ENCODE assay signal across 13 cellular contexts in genomic region chr6:113649276-113649675, GRCh38.
DNase-seq lines count a peak whose midpoint lies in the region; ATAC-seq and TF ChIP-seq lines count a peak whose summit lies in the region.
"Had no signal": no experiment of that assay in that cellular context is flagged by ENCODE, and none has a peak within 500 bp of the region (broad histone marks: within the 10 kb centered on the region; RNA-seq: fewer than 3 reads in every experiment).

No MANE protein-coding gene starts in this region.

- peak in 1 of 2 experiments; percentile 61 for DNase-seq in HL-60 (ENCODE audit: low read depth in 1 of 2, low spot score in 1 of 2)
- DNase-seq in astrocyte of the cerebellum (ENCODE audit: low read depth) = peak; percentile 26
- peak; percentile 63 for DNase-seq in iris pigment epithelial cell (ENCODE audit: low read depth)
- no peak for DNase-seq in thoracic aorta (ENCODE audit: low spot score)
- DNase-seq in cerebellum (ENCODE audit: low spot score) = no peak
- DNase-seq in activated CD4-positive, alpha-beta memory T cell treated with anti-CD3 and anti-CD28 coated beads for 36 hours = no peak
- DNase-seq: activated CD4-positive, alpha-beta memory T cell treated with anti-CD3 and anti-CD28 coated beads, Interleukin-2, amount 10 ng/mL, durations not matched to agents 7 days and 5 days; activated naive CD8-positive, alpha-beta T cell treated with anti-CD3 and anti-CD28 coated beads, Interleukin-2, amount 50 U/mL, for 24 hours; DMS153; MM.1S; NCI-H774 had no signal

- no peaks in the 10 kb centered on the region for H3K9me3 Mint-ChIP-seq in activated CD4-positive, alpha-beta memory T cell treated with anti-CD3 and anti-CD28 coated beads for 36 hours
- H3K9me3 Mint-ChIP-seq: activated CD4-positive, alpha-beta memory T cell treated with anti-CD3 and anti-CD28 coated beads, Interleukin-2, amount 10 ng/mL, durations not matched to agents 7 days and 5 days; activated naive CD8-positive, alpha-beta T cell treated with anti-CD3 and anti-CD28 coated beads, Interleukin-2, amount 50 U/mL, for 24 hours had no signal

- intact Hi-C loops in activated CD4-positive, alpha-beta memory T cell treated with anti-CD3 and anti-CD28 coated beads for 36 hours (cut with micrococcal nuclease) = no loop called here

- no peaks in the 10 kb centered on the region for H3K9me3 ChIP-seq in thoracic aorta

- H3K27me3 Mint-ChIP-seq in activated CD4-positive, alpha-beta memory T cell treated with anti-CD3 and anti-CD28 coated beads for 36 hours = peaks cover 4% of the 10 kb centered on the region
- H3K27me3 Mint-ChIP-seq: activated CD4-positive, alpha-beta memory T cell treated with anti-CD3 and anti-CD28 coated beads, Interleukin-2, amount 10 ng/mL, durations not matched to agents 7 days and 5 days had no signal

- H3K27ac ChIP-seq in HL-60 (replicated peaks) (peak overlapping the region; percentile 40), thoracic aorta (no peak overlapping the region)
- H3K27ac ChIP-seq: parathyroid adenoma had no signal

- CTCF ChIA-PET in activated CD4-positive, alpha-beta memory T cell treated with anti-CD3 and anti-CD28 coated beads for 36 hours (lab: Charles Lee) = no interaction called here

- H3K4me3 Mint-ChIP-seq in activated CD4-positive, alpha-beta memory T cell treated with anti-CD3 and anti-CD28 coated beads for 36 hours = no peak overlapping the region
- H3K4me3 Mint-ChIP-seq: activated CD4-positive, alpha-beta memory T cell treated with anti-CD3 and anti-CD28 coated beads, Interleukin-2, amount 10 ng/mL, durations not matched to agents 7 days and 5 days; activated naive CD8-positive, alpha-beta T cell treated with anti-CD3 and anti-CD28 coated beads, Interleukin-2, amount 50 U/mL, for 24 hours had no signal

- in situ Hi-C loops in astrocyte of the cerebellum (cut with HindIII; ENCODE audit: low sequenced_read_pairs) = no loop called here

- no peaks in the 10 kb centered on the region for H3K36me3 Mint-ChIP-seq in activated CD4-positive, alpha-beta memory T cell treated with anti-CD3 and anti-CD28 coated beads for 36 hours

- no peak overlapping the region for H3K27ac Mint-ChIP-seq in activated CD4-positive, alpha-beta memory T cell treated with anti-CD3 and anti-CD28 coated beads for 36 hours
- H3K27ac Mint-ChIP-seq: activated CD4-positive, alpha-beta memory T cell treated with anti-CD3 and anti-CD28 coated beads, Interleukin-2, amount 10 ng/mL, durations not matched to agents 7 days and 5 days; activated naive CD8-positive, alpha-beta T cell treated with anti-CD3 and anti-CD28 coated beads, Interleukin-2, amount 50 U/mL, for 24 hours had no signal

- H3K36me3 ChIP-seq in thoracic aorta = no peaks in the 10 kb centered on the region

- TF ChIP-seq CTCF in HL-60 (IDR thresholded peaks at IDR 0.05; ENCODE audit: insufficient read depth, low read length) (no peak), astrocyte of the cerebellum (IDR thresholded peaks at IDR 0.05; ENCODE audit: low read depth, low read length, missing control alignments) (no peak), thoracic aorta (IDR thresholded peaks at IDR 0.05) (no peak)

- H3K4me3 ChIP-seq in HL-60 (replicated peaks; ENCODE audit: insufficient read depth, low read length) (no peak overlapping the region), astrocyte of the cerebellum (ENCODE audit: low read depth, low read length) (no peak overlapping the region), thoracic aorta (peak overlapping the region; percentile 45)

- peak; percentile 66 for ATAC-seq in thoracic aorta (ENCODE audit: insufficient number of reproducible peaks, low FRiP score, low read depth)
- no peak for ATAC-seq in GM21528 (IDR thresholded peaks at IDR 0.05; ENCODE audit: low FRiP score, unreplicated experiment)
- ATAC-seq: activated naive CD8-positive, alpha-beta T cell treated with anti-CD3 and anti-CD28 coated beads, Interleukin-2, amount 50 U/mL, for 24 hours had no signal

- POLR2A ChIA-PET in activated CD4-positive, alpha-beta memory T cell treated with anti-CD3 and anti-CD28 coated beads for 36 hours (lab: Charles Lee) = no interaction called here

- no peaks in the 10 kb centered on the region for H3K4me1 Mint-ChIP-seq in activated CD4-positive, alpha-beta memory T cell treated with anti-CD3 and anti-CD28 coated beads for 36 hours (ENCODE audit: low read depth)
- H3K4me1 Mint-ChIP-seq: activated CD4-positive, alpha-beta memory T cell treated with anti-CD3 and anti-CD28 coated beads, Interleukin-2, amount 10 ng/mL, durations not matched to agents 7 days and 5 days had no signal

- peaks cover 3 to 20% of the 10 kb centered on the region in 2 donors for H3K4me1 ChIP-seq in thoracic aorta (ENCODE audit: control insufficient read depth in 1 of 2, low read depth in 2 of 2)
- H3K4me1 ChIP-seq: parathyroid adenoma had no signal

- H3K27me3 ChIP-seq in HL-60 (ENCODE audit: insufficient read depth, poor library complexity, severe bottlenecking) (no peaks in the 10 kb centered on the region), thoracic aorta (replicated peaks; ENCODE audit: insufficient read depth) (no peaks in the 10 kb centered on the region)

Comparison
In these comparisons a context has a peak if more than half of its experiments do, and no peak if none do; other contexts are left out.
1. DNase-seq: peak in astrocyte of the cerebellum (single experiment) and iris pigment epithelial cell (single experiment); none in thoracic aorta (single experiment), cerebellum (single experiment) and activated CD4-positive, alpha-beta memory T cell treated with anti-CD3 and anti-CD28 coated beads for 36 hours (single experiment).